Comparison of ENCODE assay signal across 1 cellular context in the genomic region with DNA sequence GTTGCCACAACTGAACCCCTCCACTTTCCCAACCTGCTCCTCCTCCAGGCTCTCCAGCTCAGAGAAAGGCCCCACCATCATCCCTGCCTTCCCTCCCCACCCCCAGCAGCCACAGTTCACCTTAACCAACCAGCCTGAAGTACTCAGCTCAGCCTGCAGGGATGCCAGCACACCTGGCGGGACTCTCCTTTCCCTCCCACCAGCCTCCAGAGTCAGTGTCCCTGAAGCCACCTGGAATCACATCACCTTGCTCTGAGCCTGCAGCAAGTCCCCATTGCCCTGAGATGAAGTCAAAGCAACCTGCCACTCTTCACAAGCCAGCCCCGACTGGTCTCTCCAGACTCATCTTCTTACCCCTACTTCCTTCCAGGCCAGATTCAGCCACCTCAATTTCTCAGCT.
TF ChIP-seq lines count a peak whose summit lies in the region.

No MANE protein-coding gene starts in this region.

TF ChIP-seq in HepG2, 621 proteins besides CTCF, POLR2A, EP300 and RAD21 (continued from another document):
- no peak for TF ChIP-seq TERF1 (CRISPR knock-in tag; IDR thresholded peaks at IDR 0.05)
- no peak for TF ChIP-seq ZNF776 (CRISPR knock-in tag; IDR thresholded peaks at IDR 0.05)
- TF ChIP-seq NFYB (CRISPR knock-in tag; IDR thresholded peaks at IDR 0.05) = no peak
- no peak for TF ChIP-seq MEIS2 (CRISPR knock-in tag; IDR thresholded peaks at IDR 0.05)
- no peak for TF ChIP-seq GTF3A (CRISPR knock-in tag; conservative IDR thresholded peaks at IDR 0.05)
- TF ChIP-seq PRDM15 (CRISPR knock-in tag; IDR thresholded peaks at IDR 0.05) = no peak
- TF ChIP-seq, protein P1, sequence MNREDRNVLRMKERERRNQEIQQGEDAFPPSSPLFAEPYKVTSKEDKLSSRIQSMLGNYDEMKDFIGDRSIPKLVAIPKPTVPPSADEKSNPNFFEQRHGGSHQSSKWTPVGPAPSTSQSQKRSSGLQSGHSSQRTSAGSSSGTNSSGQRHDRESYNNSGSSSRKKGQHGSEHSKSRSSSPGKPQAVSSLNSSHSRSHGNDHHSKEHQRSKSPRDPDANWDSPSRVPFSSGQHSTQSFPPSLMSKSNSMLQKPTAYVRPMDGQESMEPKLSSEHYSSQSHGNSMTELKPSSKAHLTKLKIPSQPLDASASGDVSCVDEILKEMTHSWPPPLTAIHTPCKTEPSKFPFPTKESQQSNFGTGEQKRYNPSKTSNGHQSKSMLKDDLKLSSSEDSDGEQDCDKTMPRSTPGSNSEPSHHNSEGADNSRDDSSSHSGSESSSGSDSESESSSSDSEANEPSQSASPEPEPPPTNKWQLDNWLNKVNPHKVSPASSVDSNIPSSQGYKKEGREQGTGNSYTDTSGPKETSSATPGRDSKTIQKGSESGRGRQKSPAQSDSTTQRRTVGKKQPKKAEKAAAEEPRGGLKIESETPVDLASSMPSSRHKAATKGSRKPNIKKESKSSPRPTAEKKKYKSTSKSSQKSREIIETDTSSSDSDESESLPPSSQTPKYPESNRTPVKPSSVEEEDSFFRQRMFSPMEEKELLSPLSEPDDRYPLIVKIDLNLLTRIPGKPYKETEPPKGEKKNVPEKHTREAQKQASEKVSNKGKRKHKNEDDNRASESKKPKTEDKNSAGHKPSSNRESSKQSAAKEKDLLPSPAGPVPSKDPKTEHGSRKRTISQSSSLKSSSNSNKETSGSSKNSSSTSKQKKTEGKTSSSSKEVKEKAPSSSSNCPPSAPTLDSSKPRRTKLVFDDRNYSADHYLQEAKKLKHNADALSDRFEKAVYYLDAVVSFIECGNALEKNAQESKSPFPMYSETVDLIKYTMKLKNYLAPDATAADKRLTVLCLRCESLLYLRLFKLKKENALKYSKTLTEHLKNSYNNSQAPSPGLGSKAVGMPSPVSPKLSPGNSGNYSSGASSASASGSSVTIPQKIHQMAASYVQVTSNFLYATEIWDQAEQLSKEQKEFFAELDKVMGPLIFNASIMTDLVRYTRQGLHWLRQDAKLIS (CRISPR knock-in tag; IDR thresholded peaks at IDR 0.05) = no peak
- no peak for TF ChIP-seq ZNF292 (CRISPR knock-in tag; IDR thresholded peaks at IDR 0.05; ENCODE audit: borderline replicate concordance, low read depth)
- no peak for TF ChIP-seq TCF12 (IDR thresholded peaks at IDR 0.05)
- TF ChIP-seq TCF12 (CRISPR knock-in tag; IDR thresholded peaks at IDR 0.05) = no peak
- TF ChIP-seq, protein P2, sequence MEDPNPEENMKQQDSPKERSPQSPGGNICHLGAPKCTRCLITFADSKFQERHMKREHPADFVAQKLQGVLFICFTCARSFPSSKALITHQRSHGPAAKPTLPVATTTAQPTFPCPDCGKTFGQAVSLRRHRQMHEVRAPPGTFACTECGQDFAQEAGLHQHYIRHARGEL (CRISPR knock-in tag; IDR thresholded peaks at IDR 0.05) = no peak
- TF ChIP-seq, protein P3, sequence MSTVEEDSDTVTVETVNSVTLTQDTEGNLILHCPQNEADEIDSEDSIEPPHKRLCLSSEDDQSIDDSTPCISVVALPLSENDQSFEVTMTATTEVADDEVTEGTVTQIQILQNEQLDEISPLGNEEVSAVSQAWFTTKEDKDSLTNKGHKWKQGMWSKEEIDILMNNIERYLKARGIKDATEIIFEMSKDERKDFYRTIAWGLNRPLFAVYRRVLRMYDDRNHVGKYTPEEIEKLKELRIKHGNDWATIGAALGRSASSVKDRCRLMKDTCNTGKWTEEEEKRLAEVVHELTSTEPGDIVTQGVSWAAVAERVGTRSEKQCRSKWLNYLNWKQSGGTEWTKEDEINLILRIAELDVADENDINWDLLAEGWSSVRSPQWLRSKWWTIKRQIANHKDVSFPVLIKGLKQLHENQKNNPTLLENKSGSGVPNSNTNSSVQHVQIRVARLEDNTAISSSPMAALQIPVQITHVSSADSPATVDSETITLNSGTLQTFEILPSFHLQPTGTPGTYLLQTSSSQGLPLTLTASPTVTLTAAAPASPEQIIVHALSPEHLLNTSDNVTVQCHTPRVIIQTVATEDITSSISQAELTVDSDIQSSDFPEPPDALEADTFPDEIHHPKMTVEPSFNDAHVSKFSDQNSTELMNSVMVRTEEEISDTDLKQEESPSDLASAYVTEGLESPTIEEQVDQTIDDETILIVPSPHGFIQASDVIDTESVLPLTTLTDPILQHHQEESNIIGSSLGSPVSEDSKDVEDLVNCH (CRISPR knock-in tag; IDR thresholded peaks at IDR 0.05) = no peak
TF ChIP-seq in HepG2: peak in this region for 0.
